ENCODE assay signal across 16 cellular contexts in genomic region chr5:158884827-158885512, GRCh38.
DNase-seq lines count a peak whose midpoint lies in the region; ATAC-seq, FAIRE-seq and TF ChIP-seq lines count a peak whose summit lies in the region.
"Had no signal": no experiment of that assay in that cellular context is flagged by ENCODE, and none has a peak within 500 bp of the region (broad histone marks: within the 10 kb centered on the region; RNA-seq: fewer than 3 reads in every experiment).

No MANE protein-coding gene starts in this region.

- no peaks in the 10 kb centered on the region for H3K36me3 ChIP-seq in A673 (ENCODE audit: insufficient read depth, low read length, poor library complexity, severe bottlenecking)
- H3K36me3 ChIP-seq: ascending aorta, SJSA1 had no signal

- TF ChIP-seq POLR2A in GM12892 (IDR thresholded peaks at IDR 0.05; ENCODE audit: low read depth, low read length): no peak

- no TSS peak for BruUV-seq in A673 (replicated peaks; lab: Mats Ljungman, UMichigan)

- no peak overlapping the region for H3K27ac Mint-ChIP-seq in activated CD8-positive, alpha-beta T cell treated with anti-CD3 and anti-CD28 coated beads, Interleukin-2, amount 10 ng/mL, durations not matched to agents 7 days and 5 days
- H3K27ac Mint-ChIP-seq: activated T-cell treated with anti-CD3 and anti-CD28 coated beads, Interleukin-2, amount 50 U/mL, for 72 hours had no signal

- H3K27ac ChIP-seq in A673 (ENCODE audit: low read depth, low read length, poor library complexity, severe bottlenecking): no peak overlapping the region
- H3K27ac ChIP-seq: ascending aorta, SJSA1 had no signal

- no peaks in the 10 kb centered on the region for H3K4me1 Mint-ChIP-seq in activated CD8-positive, alpha-beta T cell treated with anti-CD3 and anti-CD28 coated beads, Interleukin-2, amount 10 ng/mL, durations not matched to agents 7 days and 5 days (ENCODE audit: low read depth)

- DNase-seq in GM12892 (ENCODE audit: insufficient read length) (no peak), NOMO-1 treated with DMSO at 0.1 percent for 48 hours (lab: John Stamatoyannopoulos, UW; ENCODE audit: unreplicated experiment) (peak; percentile 90), A673 (ENCODE audit: low spot score) (no peak), kidney tubule cell (ENCODE audit: low spot score) (no peak), SK-N-DZ (ENCODE audit: low spot score) (no peak)
- no peak for DNase-seq in activated CD8-positive, alpha-beta T cell treated with anti-CD3 and anti-CD28 coated beads, Interleukin-2, amount 10 ng/mL, durations not matched to agents 7 days and 5 days
- DNase-seq: activated T-cell treated with anti-CD3 and anti-CD28 coated beads, Interleukin-2, amount 50 U/mL, for 72 hours; EL; NCI-H774; stimulated activated CD4-positive, alpha-beta T cell treated with anti-CD3 and anti-CD28 coated beads, Interleukin-2, amount 100 ng/mL, for 24 hours had no signal

- H3K36me3 Mint-ChIP-seq in activated CD8-positive, alpha-beta T cell treated with anti-CD3 and anti-CD28 coated beads, Interleukin-2, amount 10 ng/mL, durations not matched to agents 7 days and 5 days (ENCODE audit: low read depth): no peaks in the 10 kb centered on the region

- TF ChIP-seq CTCF in A673 (conservative IDR thresholded peaks at IDR 0.05; ENCODE audit: low read depth, low read length): no peak

- H3K4me3 Mint-ChIP-seq in activated CD8-positive, alpha-beta T cell treated with anti-CD3 and anti-CD28 coated beads, Interleukin-2, amount 10 ng/mL, durations not matched to agents 7 days and 5 days: no peak overlapping the region
- H3K4me3 Mint-ChIP-seq: activated T-cell treated with anti-CD3 and anti-CD28 coated beads, Interleukin-2, amount 50 U/mL, for 72 hours had no signal

- H3K27me3 ChIP-seq in A673 (replicated peaks; ENCODE audit: insufficient read depth, low read depth, low read length, poor library complexity): no peaks in the 10 kb centered on the region
- H3K27me3 ChIP-seq: ascending aorta, SJSA1 had no signal

- POLR2A ChIA-PET in activated CD8-positive, alpha-beta T cell treated with anti-CD3 and anti-CD28 coated beads, Interleukin-2, amount 10 ng/mL, durations not matched to agents 7 days and 5 days (lab: Charles Lee): no interaction called here
- POLR2A ChIA-PET in A673 (lab: Charles Lee; ENCODE audit: low non-redundant PET): no interaction called here

- no peaks in the 10 kb centered on the region for H3K27me3 Mint-ChIP-seq in activated CD8-positive, alpha-beta T cell treated with anti-CD3 and anti-CD28 coated beads, Interleukin-2, amount 10 ng/mL, durations not matched to agents 7 days and 5 days (ENCODE audit: low read depth)

- no peaks in the 10 kb centered on the region for H3K4me1 ChIP-seq in A673 (ENCODE audit: insufficient read depth, low read length, poor library complexity, severe bottlenecking)
- H3K4me1 ChIP-seq: SJSA1 had no signal

- intact Hi-C loops in A673 (cut with micrococcal nuclease; ENCODE audit: unreplicated experiment): no loop called here

- H3K9me3 ChIP-seq in A673 (ENCODE audit: low read depth, low read length, poor library complexity, severe bottlenecking): no peaks in the 10 kb centered on the region
- H3K9me3 ChIP-seq: ascending aorta, SJSA1 had no signal

- no peaks in the 10 kb centered on the region for H3K9me3 Mint-ChIP-seq in activated CD8-positive, alpha-beta T cell treated with anti-CD3 and anti-CD28 coated beads, Interleukin-2, amount 10 ng/mL, durations not matched to agents 7 days and 5 days (ENCODE audit: insufficient read depth)
- H3K9me3 Mint-ChIP-seq: activated T-cell treated with anti-CD3 and anti-CD28 coated beads, Interleukin-2, amount 50 U/mL, for 72 hours had no signal

- FAIRE-seq in GM12892 (lab: Jason Lieb, UNC): peak; percentile 82
- FAIRE-seq: HepG2 had no signal

- CTCF ChIA-PET in activated CD8-positive, alpha-beta T cell treated with anti-CD3 and anti-CD28 coated beads, Interleukin-2, amount 10 ng/mL, durations not matched to agents 7 days and 5 days (lab: Charles Lee): no interaction called here
- CTCF ChIA-PET in A673 (lab: Charles Lee): interaction anchor here (0.6 kb wide), 1 partner anchor 138 kb away, joined by 3 read pairs; no protein-coding TSS in a partner anchor

- H3K4me3 ChIP-seq in A673 (ENCODE audit: low read depth, low read length, poor library complexity, severe bottlenecking): no peak overlapping the region
- H3K4me3 ChIP-seq: ascending aorta, SJSA1 had no signal

- peak; percentile 29 for ATAC-seq in GM21360 (IDR thresholded peaks at IDR 0.05; ENCODE audit: unreplicated experiment)
- ATAC-seq in HG02938 (IDR thresholded peaks at IDR 0.05; ENCODE audit: unreplicated experiment): peak; percentile 34
- no peak for ATAC-seq in activated CD8-positive, alpha-beta T cell treated with anti-CD3 and anti-CD28 coated beads, Interleukin-2, amount 10 ng/mL, durations not matched to agents 7 days and 5 days
- ATAC-seq: activated CD4-positive, CD25-positive, alpha-beta regulatory T cell treated with anti-CD3 and anti-CD28 coated beads, Interleukin-2, amount 50 U/mL, for 24 hours; activated T-cell treated with anti-CD3 and anti-CD28 coated beads, Interleukin-2, amount 50 U/mL, for 72 hours; HepG2 had no signal
